11 cellular contexts compared by ENCODE assay signal in genomic region chr21:27769763-27770162, GRCh38.
"Had no signal": no experiment of that assay in that cellular context is flagged by ENCODE, and none has a peak within 500 bp of the region (broad histone marks: within the 10 kb centered on the region; RNA-seq: fewer than 3 reads in every experiment).

No MANE protein-coding gene starts in this region.

- H3K4me3 ChIP-seq: hepatocyte, neural progenitor cell, ovary, suprapubic skin had no signal

- ATAC-seq: activated T-helper 17 cell treated with anti-CD3 and anti-CD28 coated beads, Interleukin-2, amount 50 U/mL, for 72 hours had no signal

- DNase-seq: activated B cell treated with CpG ODN at 0.5 μM for 24 hours; activated CD4-positive, alpha-beta T cell treated with anti-CD3 and anti-CD28 coated beads, Interleukin-2, amount 10 ng/mL, durations not matched to agents 7 days and 5 days; activated CD8-positive, alpha-beta memory T cell treated with anti-CD3 and anti-CD28 coated beads for 24 hours; activated naive CD4-positive, alpha-beta T cell treated with anti-CD3 and anti-CD28 coated beads for 36 hours; ovary; stimulated activated CD4-positive, alpha-beta T cell treated with anti-CD3 and anti-CD28 coated beads, Interleukin-2, amount 100 ng/mL, for 48 hours; stimulated activated naive CD4-positive, alpha-beta T cell treated with Interleukin-2 at 50 U/mL for 16 hours had no signal
